Comparison of ENCODE assay signal across 9 cellular contexts in genomic region chr4:70183168-70183939, GRCh38. TPM values are rescaled to one million over a fixed set of nuclear protein-coding genes. Genes with fewer than 3 reads are reported as not detected.
A peak's percentile ranks its signal among the peaks of the same experiment; 100 is the strongest.
DNase-seq lines count a peak whose midpoint lies in the region; ATAC-seq and TF ChIP-seq lines count a peak whose summit lies in the region.
"Had no signal": no experiment of that assay in that cellular context is flagged by ENCODE, and none has a peak within 500 bp of the region (broad histone marks: within the 10 kb centered on the region; RNA-seq: fewer than 3 reads in every experiment).

No MANE protein-coding gene starts in this region.

- H3K4me1 ChIP-seq in gastrocnemius medialis, result no peaks in the 10 kb centered on the region
- H3K4me1 ChIP-seq: BLaER1 had no signal

- TF ChIP-seq CTCF in fibroblast of mammary gland (conservative IDR thresholded peaks at IDR 0.05; ENCODE audit: control insufficient read depth, insufficient read depth, low read depth, low read length), result peak; percentile 74
- TF ChIP-seq CTCF in gastrocnemius medialis (IDR thresholded peaks at IDR 0.05 in 4 of 5, conservative IDR thresholded peaks at IDR 0.05 in 1 of 5), result no peak

- no peaks in the 10 kb centered on the region for H3K9me3 ChIP-seq in gastrocnemius medialis
- H3K9me3 ChIP-seq: BLaER1 had no signal

- in situ Hi-C loops in gastrocnemius medialis (cut with MboI; ENCODE audit: low sequenced_read_pairs in 4 of 4), result no loop called here

- no peak overlapping the region for H3K27ac ChIP-seq in gastrocnemius medialis
- H3K27ac ChIP-seq: BLaER1 had no signal

- no peaks in the 10 kb centered on the region for H3K36me3 ChIP-seq in gastrocnemius medialis
- H3K36me3 ChIP-seq: BLaER1 had no signal

- intact Hi-C loops in gastrocnemius medialis (cut with DNase I; ENCODE audit: low total_unique reads), result no loop called here

- ATAC-seq in GM19463 (IDR thresholded peaks at IDR 0.05; ENCODE audit: unreplicated experiment) (peak; percentile 82), HG03469 (IDR thresholded peaks at IDR 0.05; ENCODE audit: unreplicated experiment) (peak; percentile 73), gastrocnemius medialis (no peak)

- no peak for TF ChIP-seq POLR2A in gastrocnemius medialis (IDR thresholded peaks at IDR 0.05)

- H3K4me3 ChIP-seq in fibroblast of mammary gland (ENCODE audit: control insufficient read depth, low read depth, low read length) (no peak overlapping the region), gastrocnemius medialis (no peak overlapping the region)
- H3K4me3 ChIP-seq: BLaER1 had no signal

- DNase-seq in NCI-H1105 treated with DMSO at 0.1 percent for 48 hours (lab: John Stamatoyannopoulos, UW) (peak; percentile 3), NCI-H1105 (lab: John Stamatoyannopoulos, UW) (no peak), RKO (ENCODE audit: low spot score) (peak; percentile 75), fibroblast of mammary gland (ENCODE audit: low read depth) (peak; percentile 65), smooth muscle cell of the brain vasculature (ENCODE audit: low read depth, low spot score) (peak; percentile 7), gastrocnemius medialis (no peak)

- H3K27me3 ChIP-seq in gastrocnemius medialis, result no peaks in the 10 kb centered on the region
- H3K27me3 ChIP-seq: BLaER1 had no signal

RNA-seq across cellular contexts. Expression of gene ODAM, which starts 12.2 kb away (rescaled TPM):
- total RNA-seq in gastrocnemius medialis, result not detected

RNA-seq across cellular contexts. Expression of gene PRR27, which starts 29.3 kb away (rescaled TPM):
- not detected for total RNA-seq in gastrocnemius medialis

RNA-seq across cellular contexts. Expression of gene FDCSP, which starts 42.6 kb away (rescaled TPM):
- not detected for total RNA-seq in gastrocnemius medialis

RNA-seq across cellular contexts. Expression of gene CSN3, which starts 59.0 kb away (rescaled TPM):
- not detected for total RNA-seq in gastrocnemius medialis

Comparison
In these comparisons a context has a peak if more than half of its experiments do, and no peak if none do; other contexts are left out.
1. DNase-seq: peak in NCI-H1105 treated with DMSO at 0.1 percent for 48 hours (single experiment), RKO (single experiment), fibroblast of mammary gland (single experiment) and smooth muscle cell of the brain vasculature (single experiment); none in NCI-H1105 (single experiment) and gastrocnemius medialis (0 of 2).
2. ATAC-seq: peak in GM19463 (single experiment) and HG03469 (single experiment); none in gastrocnemius medialis (0 of 2).